Comparison of ENCODE assay signal across 16 cellular contexts in genomic region chr14:89368490-89369477, GRCh38. TPM values are rescaled to one million over a fixed set of nuclear protein-coding genes. Genes with fewer than 3 reads are reported as not detected.
A peak's percentile ranks its signal among the peaks of the same experiment; 100 is the strongest.
DNase-seq lines count a peak whose midpoint lies in the region; ATAC-seq, FAIRE-seq and TF ChIP-seq lines count a peak whose summit lies in the region.
"Had no signal": no experiment of that assay in that cellular context is flagged by ENCODE, and none has a peak within 500 bp of the region (broad histone marks: within the 10 kb centered on the region; RNA-seq: fewer than 3 reads in every experiment).

No MANE protein-coding gene starts in this region.

- peaks cover 87% of the 10 kb centered on the region for H3K4me1 Mint-ChIP-seq in stimulated activated naive CD8-positive, alpha-beta T cell treated with anti-CD3 and anti-CD28 coated beads, Interleukin-15, Interleukin-2, amounts not matched to agents 100 ng/mL and 50 ng/mL, for 24 hours (ENCODE audit: low read depth)
- peaks cover 33% of the 10 kb centered on the region for H3K4me1 Mint-ChIP-seq in astrocyte (ENCODE audit: low read depth, unreplicated experiment)

- no peak overlapping the region for H2AFZ ChIP-seq in astrocyte (ENCODE audit: low read depth, low read length)

- H3K4me1 ChIP-seq in astrocyte (ENCODE audit: insufficient read depth, low read length) (peaks cover 20% of the 10 kb centered on the region), lower lobe of right lung (peaks cover 72% of the 10 kb centered on the region)

- peaks cover 4% of the 10 kb centered on the region for H3K9me3 Mint-ChIP-seq in stimulated activated naive CD8-positive, alpha-beta T cell treated with anti-CD3 and anti-CD28 coated beads, Interleukin-15, Interleukin-2, amounts not matched to agents 100 ng/mL and 50 ng/mL, for 24 hours
- H3K9me3 Mint-ChIP-seq in astrocyte (ENCODE audit: unreplicated experiment) = no peaks in the 10 kb centered on the region

- H4K20me1 ChIP-seq in astrocyte (ENCODE audit: insufficient read depth, low read length) = peaks cover 68% of the 10 kb centered on the region

- H3K36me3 ChIP-seq in astrocyte (ENCODE audit: insufficient read depth, low read length) = no peaks in the 10 kb centered on the region
- no peaks in the 10 kb centered on the region for H3K36me3 ChIP-seq in lower lobe of right lung
- H3K36me3 ChIP-seq: ovary had no signal

- H3K9me3 ChIP-seq in astrocyte (ENCODE audit: insufficient read depth, low read depth, low read length) (no peaks in the 10 kb centered on the region), lower lobe of right lung (no peaks in the 10 kb centered on the region)
- H3K9me3 ChIP-seq: ovary had no signal

- TF ChIP-seq CTCF in astrocyte (IDR thresholded peaks at IDR 0.05; ENCODE audit: insufficient read depth, low read depth, low read length) = no peak
- no peak for TF ChIP-seq CTCF in lower lobe of right lung (IDR thresholded peaks at IDR 0.05)

- H3K27me3 Mint-ChIP-seq in stimulated activated naive CD8-positive, alpha-beta T cell treated with anti-CD3 and anti-CD28 coated beads, Interleukin-15, Interleukin-2, amounts not matched to agents 100 ng/mL and 50 ng/mL, for 24 hours = no peaks in the 10 kb centered on the region
- no peaks in the 10 kb centered on the region for H3K27me3 Mint-ChIP-seq in astrocyte (ENCODE audit: low read depth, unreplicated experiment)

- H3K9ac ChIP-seq in astrocyte (ENCODE audit: low read length) = no peak overlapping the region

- H3K27ac Mint-ChIP-seq in stimulated activated naive CD8-positive, alpha-beta T cell treated with anti-CD3 and anti-CD28 coated beads, Interleukin-15, Interleukin-2, amounts not matched to agents 100 ng/mL and 50 ng/mL, for 24 hours = peak overlapping the region; percentile 9
- H3K27ac Mint-ChIP-seq in astrocyte (ENCODE audit: unreplicated experiment) = peak overlapping the region; percentile 58

- H3K4me3 ChIP-seq in astrocyte (ENCODE audit: insufficient read depth, low read depth, low read length) = no peak overlapping the region
- no peak overlapping the region for H3K4me3 ChIP-seq in lower lobe of right lung
- H3K4me3 ChIP-seq: ovary had no signal

- DNase-seq in stimulated activated naive CD8-positive, alpha-beta T cell treated with anti-CD3 and anti-CD28 coated beads, Interleukin-15, Interleukin-2, amounts not matched to agents 100 U/mL and 50 U/mL, for 24 hours = no peak
- DNase-seq in astrocyte (ENCODE audit: low read depth) (no peak), lower lobe of right lung (no peak), NCI-H187 treated with DMSO at 0.1 percent for 48 hours (lab: John Stamatoyannopoulos, UW) (no peak), NCI-H146 (lab: John Stamatoyannopoulos, UW) (no peak), AG08396 (ENCODE audit: low spot score) (no peak)
- DNase-seq: activated CD4-positive, alpha-beta T cell treated with anti-CD3 and anti-CD28 coated beads, Interleukin-2, amount 50 U/mL, for 48 hours; AML-193; Karpas-422; NCI-H2081; ovary; stimulated activated CD4-positive, alpha-beta T cell treated with anti-CD3 and anti-CD28 coated beads, Interleukin-2, amount 100 ng/mL, for 24 hours; stimulated activated naive CD4-positive, alpha-beta T cell; SW 1271 had no signal

- H3K79me2 ChIP-seq in astrocyte (ENCODE audit: insufficient read depth, low read length) = peaks cover 83% of the 10 kb centered on the region

- no peak overlapping the region for H3K4me3 Mint-ChIP-seq in stimulated activated naive CD8-positive, alpha-beta T cell treated with anti-CD3 and anti-CD28 coated beads, Interleukin-15, Interleukin-2, amounts not matched to agents 100 ng/mL and 50 ng/mL, for 24 hours
- H3K4me3 Mint-ChIP-seq in astrocyte (ENCODE audit: unreplicated experiment) = no peak overlapping the region

- no peak overlapping the region for H3K27ac ChIP-seq in astrocyte (ENCODE audit: low read depth, low read length)
- no peak overlapping the region for H3K27ac ChIP-seq in lower lobe of right lung
- H3K27ac ChIP-seq: ovary had no signal

- H3K27me3 ChIP-seq in astrocyte (ENCODE audit: insufficient read depth, low read length) (no peaks in the 10 kb centered on the region), lower lobe of right lung (ENCODE audit: low read depth) (no peaks in the 10 kb centered on the region)
- H3K27me3 ChIP-seq: ovary had no signal

- no peak for ATAC-seq in stimulated activated naive CD8-positive, alpha-beta T cell treated with anti-CD3 and anti-CD28 coated beads, Interleukin-15, Interleukin-2, amounts not matched to agents 100 U/mL and 50 U/mL, for 24 hours
- ATAC-seq in lower lobe of right lung = peak; percentile 67 to 70
- no peak for ATAC-seq in GM18867 (IDR thresholded peaks at IDR 0.05; ENCODE audit: unreplicated experiment)

- intact Hi-C loops in lower lobe of right lung (cut with DNase I) = no loop called here

- peaks cover 25% of the 10 kb centered on the region for H3K36me3 Mint-ChIP-seq in stimulated activated naive CD8-positive, alpha-beta T cell treated with anti-CD3 and anti-CD28 coated beads, Interleukin-15, Interleukin-2, amounts not matched to agents 100 ng/mL and 50 ng/mL, for 24 hours (ENCODE audit: low read depth)
- peaks cover 23% of the 10 kb centered on the region for H3K36me3 Mint-ChIP-seq in astrocyte (ENCODE audit: low read depth, unreplicated experiment)

- no peak overlapping the region for H3K4me2 ChIP-seq in astrocyte (ENCODE audit: low read length)

- FAIRE-seq in astrocyte (lab: Jason Lieb, UNC) = no peak

RNA-seq across cellular contexts. Expression of gene FOXN3, which starts 48.2 kb away (rescaled TPM):
- 105 and 122 TPM in 2 replicates for total RNA-seq in astrocyte
- 116 TPM for total RNA-seq in lower lobe of right lung

Comparison
In these comparisons a context has a peak if more than half of its experiments do, and no peak if none do; other contexts are left out.
1. ATAC-seq: peak in lower lobe of right lung (2 of 2); none in stimulated activated naive CD8-positive, alpha-beta T cell treated with anti-CD3 and anti-CD28 coated beads, Interleukin-15, Interleukin-2, amounts not matched to agents 100 U/mL and 50 U/mL, for 24 hours (single experiment) and GM18867 (single experiment).